Comparison of ENCODE assay signal across 22 cellular contexts in the genomic region with DNA sequence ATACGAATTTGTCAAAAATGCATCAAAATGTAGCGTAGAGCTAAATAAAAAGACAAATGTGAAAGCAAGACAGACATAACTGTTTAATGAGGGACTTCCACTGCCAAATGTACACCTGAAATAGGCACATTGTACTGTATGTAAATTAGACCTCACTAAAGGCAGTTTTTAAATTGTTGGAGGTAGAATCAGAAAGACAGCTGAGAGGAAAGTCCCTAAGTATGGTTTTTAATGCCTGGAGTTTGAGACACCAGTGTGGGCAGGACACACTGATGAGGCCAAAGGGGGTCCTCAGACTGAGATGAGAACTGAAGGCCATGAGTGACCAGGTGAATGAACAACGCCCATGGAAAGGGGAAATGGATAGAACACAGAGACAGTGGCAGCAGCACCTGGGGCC. TPM values are rescaled to one million over a fixed set of nuclear protein-coding genes. Genes with fewer than 3 reads are reported as not detected.
DNase-seq lines count a peak whose midpoint lies in the region; ATAC-seq and TF ChIP-seq lines count a peak whose summit lies in the region.
"Had no signal": no experiment of that assay in that cellular context is flagged by ENCODE, and none has a peak within 500 bp of the region (broad histone marks: within the 10 kb centered on the region; RNA-seq: fewer than 3 reads in every experiment).

No MANE protein-coding gene starts in this region.

- TF ChIP-seq POLR2A in gastrocnemius medialis (IDR thresholded peaks at IDR 0.05), result no peak

- intact Hi-C loops in gastrocnemius medialis (cut with DNase I; ENCODE audit: low total_unique reads), result loop anchor here (1.0 to 10.0 kb wide), 5 partner anchors 16 to 220 kb away; partner anchors contain the start of gene SIN3B

- H3K4me2 ChIP-seq in OCI-LY1 (ENCODE audit: low read length), result peak overlapping the region; percentile 47
- H3K4me2 ChIP-seq: smooth muscle cell had no signal

- H3K36me3 Mint-ChIP-seq in T-helper 1 cell treated with Interleukin-12 subunit alpha and Interleukin-12 subunit beta and Interleukin-4 antibody, amounts not matched to agents 30 μg/mL and 1 μg/mL, for 36 hours (ENCODE audit: low read depth), result peaks cover 7% of the 10 kb centered on the region
- no peaks in the 10 kb centered on the region for H3K36me3 Mint-ChIP-seq in glutamatergic neuron (ENCODE audit: unreplicated experiment)

- no peak for TF ChIP-seq CTCF in OCI-LY1 (IDR thresholded peaks at IDR 0.05; ENCODE audit: low read length)
- TF ChIP-seq CTCF in glutamatergic neuron (IDR thresholded peaks at IDR 0.05; ENCODE audit: partially characterized antibody, unreplicated experiment), result no peak
- no peak for TF ChIP-seq CTCF in gastrocnemius medialis (IDR thresholded peaks at IDR 0.05 in 4 of 5, conservative IDR thresholded peaks at IDR 0.05 in 1 of 5)
- TF ChIP-seq CTCF in coronary artery (IDR thresholded peaks at IDR 0.05), result no peak

- no peaks in the 10 kb centered on the region for H3K9me3 ChIP-seq in OCI-LY1 (ENCODE audit: low read length)
- H3K9me3 ChIP-seq in gastrocnemius medialis, result no peaks in the 10 kb centered on the region
- H3K9me3 ChIP-seq: ascending aorta, colonic mucosa, left lung, thoracic aorta had no signal

- no peaks in the 10 kb centered on the region for H3K9me2 ChIP-seq in OCI-LY1 (ENCODE audit: low read depth, low read length)

- DNase-seq in T-helper 1 cell (no peak), glutamatergic neuron (no peak), gastrocnemius medialis (no peak), SHP77 treated with DMSO at 0.1 percent for 48 hours (lab: John Stamatoyannopoulos, UW) (no peak), coronary artery (ENCODE audit: low spot score) (no peak), nucleus accumbens (lab: John Stamatoyannopoulos, UW) (no peak)
- DNase-seq: activated CD4-positive, alpha-beta T cell treated with anti-CD3 and anti-CD28 coated beads for 48 hours; activated naive CD4-positive, alpha-beta T cell; colonic mucosa; DMS153; foreskin fibroblast; left lung; NCI-H2107; NCI-H524; stimulated activated CD4-positive, alpha-beta T cell treated with anti-CD3 and anti-CD28 coated beads, Interleukin-4, amount 100 ng/mL, for 4 hours; T1000 had no signal

- no peak overlapping the region; the same call in 1 of the 2 replicates for H3K9ac ChIP-seq in OCI-LY1 (ENCODE audit: low read length)

- H4K20me1 ChIP-seq in OCI-LY1 (ENCODE audit: insufficient read depth, low read length), result no peaks in the 10 kb centered on the region

- in situ Hi-C loops in gastrocnemius medialis (cut with MboI; ENCODE audit: low sequenced_read_pairs in 4 of 4), result no loop called here

- H3K4me1 Mint-ChIP-seq in T-helper 1 cell treated with Interleukin-12 subunit alpha and Interleukin-12 subunit beta and Interleukin-4 antibody, amounts not matched to agents 30 μg/mL and 1 μg/mL, for 36 hours (ENCODE audit: low read depth), result peaks cover 25% of the 10 kb centered on the region
- peaks cover 30% of the 10 kb centered on the region for H3K4me1 Mint-ChIP-seq in glutamatergic neuron (ENCODE audit: low read depth, unreplicated experiment)

- H3K4me3 ChIP-seq in OCI-LY1 (ENCODE audit: low read depth, low read length, poor library complexity, severe bottlenecking) (no peak overlapping the region), gastrocnemius medialis (no peak overlapping the region), coronary artery (no peak overlapping the region)
- H3K4me3 ChIP-seq: ascending aorta, colonic mucosa, left lung, smooth muscle cell, thoracic aorta had no signal

- peaks cover 85% of the 10 kb centered on the region for H3K4me1 ChIP-seq in OCI-LY1 (ENCODE audit: insufficient read depth, low read length, severe bottlenecking)
- H3K4me1 ChIP-seq in gastrocnemius medialis, result peaks cover 67 to 77% of the 10 kb centered on the region in 2 donors

- H3K27ac Mint-ChIP-seq in T-helper 1 cell treated with Interleukin-12 subunit alpha and Interleukin-12 subunit beta and Interleukin-4 antibody, amounts not matched to agents 30 μg/mL and 1 μg/mL, for 36 hours, result peak overlapping the region; percentile 13
- peak overlapping the region; percentile 49 for H3K27ac Mint-ChIP-seq in glutamatergic neuron (ENCODE audit: unreplicated experiment)

- no peak overlapping the region for H3K4me3 Mint-ChIP-seq in T-helper 1 cell treated with Interleukin-12 subunit alpha and Interleukin-12 subunit beta and Interleukin-4 antibody, amounts not matched to agents 30 μg/mL and 1 μg/mL, for 36 hours
- H3K4me3 Mint-ChIP-seq in glutamatergic neuron (ENCODE audit: unreplicated experiment), result peak overlapping the region; percentile 49

- no peak for ATAC-seq in gastrocnemius medialis

- no peak overlapping the region for H2AFZ ChIP-seq in OCI-LY1 (ENCODE audit: low read length)

- H3F3A ChIP-seq in OCI-LY1 (ENCODE audit: insufficient read depth, low read length), result no peaks in the 10 kb centered on the region

- H3K9me3 Mint-ChIP-seq in T-helper 1 cell treated with Interleukin-12 subunit alpha and Interleukin-12 subunit beta and Interleukin-4 antibody, amounts not matched to agents 30 μg/mL and 1 μg/mL, for 36 hours, result no peaks in the 10 kb centered on the region
- H3K9me3 Mint-ChIP-seq in glutamatergic neuron (ENCODE audit: unreplicated experiment), result peaks cover 7% of the 10 kb centered on the region

- H3K79me2 ChIP-seq in OCI-LY1 (ENCODE audit: insufficient read depth, low read length), result peaks cover 90% of the 10 kb centered on the region

- H3K27me3 ChIP-seq in OCI-LY1 (ENCODE audit: insufficient read depth, low read length), result no peaks in the 10 kb centered on the region
- H3K27me3 ChIP-seq in gastrocnemius medialis, result no peaks in the 10 kb centered on the region
- H3K27me3 ChIP-seq: ascending aorta, colonic mucosa, left lung had no signal

- H3K27me3 Mint-ChIP-seq in T-helper 1 cell treated with Interleukin-12 subunit alpha and Interleukin-12 subunit beta and Interleukin-4 antibody, amounts not matched to agents 30 μg/mL and 1 μg/mL, for 36 hours (ENCODE audit: low read depth), result no peaks in the 10 kb centered on the region
- peaks cover 2% of the 10 kb centered on the region for H3K27me3 Mint-ChIP-seq in glutamatergic neuron (ENCODE audit: unreplicated experiment)

- H3K36me3 ChIP-seq in OCI-LY1 (ENCODE audit: insufficient read depth, low read length) (peaks cover 8% of the 10 kb centered on the region; the same call in 1 of the 2 replicates), gastrocnemius medialis (no peaks in the 10 kb centered on the region)
- H3K36me3 ChIP-seq: ascending aorta, colonic mucosa, left lung, thoracic aorta had no signal

- peak overlapping the region; percentile 65 for H3K27ac ChIP-seq in OCI-LY1 (ENCODE audit: low read depth, low read length, poor library complexity, severe bottlenecking)
- H3K27ac ChIP-seq in gastrocnemius medialis, result peak overlapping the region; percentile 79 to 86 (median 84)
- no peak overlapping the region for H3K27ac ChIP-seq in coronary artery
- H3K27ac ChIP-seq: 22Rv1, ascending aorta, colonic mucosa, left lung, thoracic aorta had no signal

RNA-seq across cellular contexts. Expression of gene MED26, which starts 22.9 kb away (rescaled TPM):
- total RNA-seq in glutamatergic neuron (ENCODE audit: unreplicated experiment) (9.8 TPM), gastrocnemius medialis (10 to 100 TPM in 2 of 4 donors, 1 to 10 TPM in 2; 5.7 to 15.7 (median 9.4) TPM)

RNA-seq across cellular contexts. Expression of gene SLC35E1, which starts 32.9 kb away (rescaled TPM):
- 31.9 TPM for total RNA-seq in glutamatergic neuron (ENCODE audit: unreplicated experiment)
- 10 to 100 TPM; 24.1 to 60.3 (median 40.1) TPM for total RNA-seq in gastrocnemius medialis

RNA-seq across cellular contexts. Expression of gene SMIM7, which starts 54.8 kb away (rescaled TPM):
- total RNA-seq in glutamatergic neuron (ENCODE audit: unreplicated experiment) (81.0 TPM), gastrocnemius medialis (10 to 100 TPM; 36.4 to 60.5 (median 49.8) TPM)

RNA-seq across cellular contexts. Expression of gene TMEM38A, which starts 55.8 kb away (rescaled TPM):
- total RNA-seq in glutamatergic neuron (ENCODE audit: unreplicated experiment) (7.1 TPM), gastrocnemius medialis (100 to 1,000 TPM; 101 to 256 (median 182) TPM)

Comparison
In these comparisons a context has a peak if more than half of its experiments do, and no peak if none do; other contexts are left out.
1. H3K27ac ChIP-seq: peak in OCI-LY1 (single experiment) and gastrocnemius medialis (4 of 4); none in coronary artery (0 of 2).